ENCODE assay signal across 14 cellular contexts in genomic region chr9:116394753-116395408, GRCh38.
"Had no signal": no experiment of that assay in that cellular context is flagged by ENCODE, and none has a peak within 500 bp of the region (broad histone marks: within the 10 kb centered on the region; RNA-seq: fewer than 3 reads in every experiment).

No MANE protein-coding gene starts in this region.

- DNase-seq: effector memory CD4-positive, alpha-beta T cell; gastrocnemius medialis; islet precursor cell; mammary epithelial cell; natural killer cell; ovary; right cardiac atrium; small intestine; stimulated activated CD4-positive, alpha-beta T cell treated with anti-CD3 and anti-CD28 coated beads, Interleukin-12 subunit alpha, Interleukin-12 subunit beta, amount 100 ng/mL, for 4 hours; stimulated activated CD4-positive, alpha-beta T cell treated with anti-CD3 and anti-CD28 coated beads, Interleukin-2, amount 100 ng/mL, for 48 hours; stimulated activated naive CD4-positive, alpha-beta T cell treated with Interleukin-2 at 50 U/mL for 16 hours had no signal

- H3K27ac ChIP-seq: gastrocnemius medialis, ovary had no signal

- H3K36me3 Mint-ChIP-seq: natural killer cell had no signal

- H3K4me3 ChIP-seq: gastrocnemius medialis, ovary had no signal

- H3K27me3 ChIP-seq: gastrocnemius medialis, ovary had no signal

- H3K36me3 ChIP-seq: gastrocnemius medialis, ovary had no signal

- H3K4me1 ChIP-seq: gastrocnemius medialis had no signal

- H3K27ac Mint-ChIP-seq: natural killer cell had no signal

- ATAC-seq: esophagus mucosa, gastrocnemius medialis, left lobe of liver, natural killer cell, right cardiac atrium had no signal

- H3K9me3 ChIP-seq: gastrocnemius medialis, ovary had no signal

- H3K9me3 Mint-ChIP-seq: neural crest cell had no signal

- H3K4me3 Mint-ChIP-seq: natural killer cell, neural crest cell had no signal

- H3K4me1 Mint-ChIP-seq: natural killer cell had no signal
